ENCODE assay signal across 13 cellular contexts in genomic region chr1:22668840-22669239, GRCh38. TPM values are rescaled to one million over a fixed set of nuclear protein-coding genes. Genes with fewer than 3 reads are reported as not detected.
"Had no signal": no experiment of that assay in that cellular context is flagged by ENCODE, and none has a peak within 500 bp of the region (broad histone marks: within the 10 kb centered on the region; RNA-seq: fewer than 3 reads in every experiment).

No MANE protein-coding gene starts in this region.

RNA-seq across cellular contexts. Expression of gene C1QB, which starts 15.8 kb away (rescaled TPM):
- total RNA-seq: activated B cell treated with CpG ODN at 0.5 μM for 24 hours; activated CD4-positive, alpha-beta memory T cell treated with anti-CD3 and anti-CD28 coated beads for 36 hours; activated CD4-positive, alpha-beta memory T cell treated with anti-CD3 and anti-CD28 coated beads, Interleukin-2, amount 10 ng/mL, durations not matched to agents 7 days and 5 days; activated CD4-positive, alpha-beta T cell treated with anti-CD3 and anti-CD28 coated beads for 36 hours; activated CD4-positive, alpha-beta T cell treated with anti-CD3 and anti-CD28 coated beads, Interleukin-2, amount 10 ng/mL, durations not matched to agents 24 days and 14 days; activated CD4-positive, alpha-beta T cell treated with anti-CD3 and anti-CD28 coated beads, Interleukin-2, amount 10 ng/mL, durations not matched to agents 7 days and 5 days; activated CD8-positive, alpha-beta memory T cell treated with anti-CD3 and anti-CD28 coated beads for 36 hours; activated CD8-positive, alpha-beta memory T cell treated with anti-CD3 and anti-CD28 coated beads, Interleukin-2, amount 10 ng/mL, durations not matched to agents 7 days and 5 days; activated CD8-positive, alpha-beta T cell treated with anti-CD3 and anti-CD28 coated beads for 36 hours; activated CD8-positive, alpha-beta T cell treated with anti-CD3 and anti-CD28 coated beads, Interleukin-2, amount 10 ng/mL, durations not matched to agents 7 days and 5 days; T-helper 1 cell treated with Interleukin-12 subunit alpha and Interleukin-12 subunit beta and Interleukin-4 antibody, amounts not matched to agents 30 ng/mL and 1 ng/mL, for 36 hours; T-helper 17 cell; T-helper 2 cell treated with Interferon-gamma antibody and Interleukin-4, amounts not matched to agents 100 ng/mL and 5 ng/mL, for 36 hours had no signal

RNA-seq across cellular contexts. Expression of gene C1QC, which starts 25.4 kb away (rescaled TPM):
- total RNA-seq: activated B cell treated with CpG ODN at 0.5 μM for 24 hours; activated CD4-positive, alpha-beta memory T cell treated with anti-CD3 and anti-CD28 coated beads for 36 hours; activated CD4-positive, alpha-beta memory T cell treated with anti-CD3 and anti-CD28 coated beads, Interleukin-2, amount 10 ng/mL, durations not matched to agents 7 days and 5 days; activated CD4-positive, alpha-beta T cell treated with anti-CD3 and anti-CD28 coated beads for 36 hours; activated CD4-positive, alpha-beta T cell treated with anti-CD3 and anti-CD28 coated beads, Interleukin-2, amount 10 ng/mL, durations not matched to agents 24 days and 14 days; activated CD4-positive, alpha-beta T cell treated with anti-CD3 and anti-CD28 coated beads, Interleukin-2, amount 10 ng/mL, durations not matched to agents 7 days and 5 days; activated CD8-positive, alpha-beta memory T cell treated with anti-CD3 and anti-CD28 coated beads for 36 hours; activated CD8-positive, alpha-beta memory T cell treated with anti-CD3 and anti-CD28 coated beads, Interleukin-2, amount 10 ng/mL, durations not matched to agents 7 days and 5 days; activated CD8-positive, alpha-beta T cell treated with anti-CD3 and anti-CD28 coated beads for 36 hours; activated CD8-positive, alpha-beta T cell treated with anti-CD3 and anti-CD28 coated beads, Interleukin-2, amount 10 ng/mL, durations not matched to agents 7 days and 5 days; T-helper 1 cell treated with Interleukin-12 subunit alpha and Interleukin-12 subunit beta and Interleukin-4 antibody, amounts not matched to agents 30 ng/mL and 1 ng/mL, for 36 hours; T-helper 17 cell; T-helper 2 cell treated with Interferon-gamma antibody and Interleukin-4, amounts not matched to agents 100 ng/mL and 5 ng/mL, for 36 hours had no signal

RNA-seq across cellular contexts. Expression of gene C1QA, which starts 32.4 kb away (rescaled TPM):
- total RNA-seq: activated B cell treated with CpG ODN at 0.5 μM for 24 hours; activated CD4-positive, alpha-beta memory T cell treated with anti-CD3 and anti-CD28 coated beads for 36 hours; activated CD4-positive, alpha-beta memory T cell treated with anti-CD3 and anti-CD28 coated beads, Interleukin-2, amount 10 ng/mL, durations not matched to agents 7 days and 5 days; activated CD4-positive, alpha-beta T cell treated with anti-CD3 and anti-CD28 coated beads for 36 hours; activated CD4-positive, alpha-beta T cell treated with anti-CD3 and anti-CD28 coated beads, Interleukin-2, amount 10 ng/mL, durations not matched to agents 24 days and 14 days; activated CD4-positive, alpha-beta T cell treated with anti-CD3 and anti-CD28 coated beads, Interleukin-2, amount 10 ng/mL, durations not matched to agents 7 days and 5 days; activated CD8-positive, alpha-beta memory T cell treated with anti-CD3 and anti-CD28 coated beads for 36 hours; activated CD8-positive, alpha-beta memory T cell treated with anti-CD3 and anti-CD28 coated beads, Interleukin-2, amount 10 ng/mL, durations not matched to agents 7 days and 5 days; activated CD8-positive, alpha-beta T cell treated with anti-CD3 and anti-CD28 coated beads for 36 hours; activated CD8-positive, alpha-beta T cell treated with anti-CD3 and anti-CD28 coated beads, Interleukin-2, amount 10 ng/mL, durations not matched to agents 7 days and 5 days; T-helper 1 cell treated with Interleukin-12 subunit alpha and Interleukin-12 subunit beta and Interleukin-4 antibody, amounts not matched to agents 30 ng/mL and 1 ng/mL, for 36 hours; T-helper 17 cell; T-helper 2 cell treated with Interferon-gamma antibody and Interleukin-4, amounts not matched to agents 100 ng/mL and 5 ng/mL, for 36 hours had no signal

RNA-seq across cellular contexts. Expression of gene EPHB2, which starts 41.8 kb away (rescaled TPM):
- total RNA-seq: activated CD4-positive, alpha-beta memory T cell treated with anti-CD3 and anti-CD28 coated beads, Interleukin-2, amount 10 ng/mL, durations not matched to agents 7 days and 5 days; activated CD4-positive, alpha-beta T cell treated with anti-CD3 and anti-CD28 coated beads for 36 hours; activated CD4-positive, alpha-beta T cell treated with anti-CD3 and anti-CD28 coated beads, Interleukin-2, amount 10 ng/mL, durations not matched to agents 24 days and 14 days; activated CD8-positive, alpha-beta T cell treated with anti-CD3 and anti-CD28 coated beads, Interleukin-2, amount 10 ng/mL, durations not matched to agents 7 days and 5 days; T-helper 1 cell treated with Interleukin-12 subunit alpha and Interleukin-12 subunit beta and Interleukin-4 antibody, amounts not matched to agents 30 ng/mL and 1 ng/mL, for 36 hours; T-helper 2 cell treated with Interferon-gamma antibody and Interleukin-4, amounts not matched to agents 100 ng/mL and 5 ng/mL, for 36 hours had no signal
